Comparison of ENCODE assay signal across 28 cellular contexts in the genomic region with DNA sequence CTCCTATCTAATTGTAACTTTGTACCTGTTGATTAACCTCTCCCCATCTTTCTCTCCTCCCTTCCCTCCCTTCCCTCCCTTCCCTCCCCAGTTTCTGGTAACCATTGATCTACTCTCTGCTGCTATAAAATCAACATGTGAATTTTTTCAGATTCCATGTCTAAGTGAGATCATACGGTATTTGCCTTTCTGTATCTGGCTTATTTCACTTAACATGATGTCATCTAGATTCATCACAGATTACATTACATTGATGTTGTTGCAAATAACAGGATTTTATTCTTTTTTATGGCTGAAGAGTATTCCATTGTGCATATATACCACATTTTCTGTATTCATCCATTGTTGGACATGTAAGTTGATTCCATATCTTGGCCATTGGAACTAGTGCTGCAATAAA.
"Had no signal": no experiment of that assay in that cellular context is flagged by ENCODE, and none has a peak within 500 bp of the region (broad histone marks: within the 10 kb centered on the region; RNA-seq: fewer than 3 reads in every experiment).

No MANE protein-coding gene starts in this region.

- H3K27ac ChIP-seq: colonic mucosa, coronary artery, dorsolateral prefrontal cortex, epithelial cell of prostate, esophagus muscularis mucosa, esophagus squamous epithelium, foreskin keratinocyte, gastrocnemius medialis, gastroesophageal sphincter, heart left ventricle, heart right ventricle had no signal

- ATAC-seq: effector memory CD8-positive, alpha-beta T cell; esophagus mucosa; foreskin keratinocyte; gastrocnemius medialis; gastroesophageal sphincter; heart left ventricle; heart right ventricle had no signal

- H3K27me3 ChIP-seq: colonic mucosa, dorsolateral prefrontal cortex, esophagus muscularis mucosa, esophagus squamous epithelium, foreskin keratinocyte, gastrocnemius medialis, gastroesophageal sphincter, heart left ventricle, heart right ventricle had no signal

- FAIRE-seq: colon, endometrium, endothelial cell of umbilical vein, frontal cortex had no signal

- H3K4me3 ChIP-seq: colonic mucosa, coronary artery, dorsolateral prefrontal cortex, esophagus muscularis mucosa, esophagus squamous epithelium, gastrocnemius medialis, gastroesophageal sphincter, heart left ventricle, heart right ventricle had no signal

- H3K4me1 ChIP-seq: colonic mucosa, esophagus muscularis mucosa, esophagus squamous epithelium, foreskin keratinocyte, gastrocnemius medialis, gastroesophageal sphincter, heart left ventricle, heart right ventricle had no signal

- H3K9me3 ChIP-seq: colonic mucosa, esophagus muscularis mucosa, gastrocnemius medialis, gastroesophageal sphincter, heart left ventricle had no signal

- H3K36me3 ChIP-seq: colonic mucosa, esophagus muscularis mucosa, esophagus squamous epithelium, gastrocnemius medialis, gastroesophageal sphincter, heart left ventricle, heart right ventricle had no signal

- DNase-seq: colonic mucosa; cortex of kidney; dermis blood vessel endothelial cell; dorsolateral prefrontal cortex; effector CD4-positive, alpha-beta T cell; effector CD8-positive, alpha-beta T cell; effector memory CD4-positive, alpha-beta T cell; effector memory CD8-positive, alpha-beta T cell; endodermal cell; erythroblast; esophagus squamous epithelium; foreskin fibroblast; foreskin keratinocyte; foreskin melanocyte; gastrocnemius medialis; glutamatergic neuron; head of caudate nucleus; heart left ventricle; heart right ventricle had no signal
